In the genomic region with DNA sequence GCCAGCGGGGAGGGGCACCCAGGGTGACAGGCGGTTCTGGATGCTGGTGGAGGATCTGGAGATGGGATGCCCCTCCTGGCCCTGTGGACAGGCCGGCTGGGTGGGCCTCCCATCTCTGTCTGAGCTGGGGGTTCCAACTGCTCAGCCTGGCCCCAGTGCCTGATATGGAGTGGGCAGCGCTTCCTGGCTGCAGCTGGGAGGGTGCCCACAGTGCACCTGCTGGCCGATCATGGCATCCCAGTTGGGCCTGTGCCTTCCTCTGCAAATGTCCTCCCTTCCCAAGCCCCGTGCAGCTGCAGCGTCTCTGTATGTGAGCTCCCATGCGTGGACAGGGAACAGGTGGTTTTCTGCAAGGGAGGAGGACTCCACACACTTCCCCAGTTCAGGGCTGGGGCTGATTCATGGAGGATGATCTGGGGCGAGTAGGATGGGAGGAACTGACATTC, we compare ENCODE assay signal across 11 cellular contexts. TPM values are rescaled to one million over a fixed set of nuclear protein-coding genes. Genes with fewer than 3 reads are reported as not detected.
DNase-seq lines count a peak whose midpoint lies in the region; ATAC-seq and TF ChIP-seq lines count a peak whose summit lies in the region.
"Had no signal": no experiment of that assay in that cellular context is flagged by ENCODE, and none has a peak within 500 bp of the region (broad histone marks: within the 10 kb centered on the region; RNA-seq: fewer than 3 reads in every experiment).

No MANE protein-coding gene starts in this region.

- peaks cover 39% of the 10 kb centered on the region for H3K4me1 Mint-ChIP-seq in activated CD4-positive, alpha-beta T cell treated with anti-CD3 and anti-CD28 coated beads, Interleukin-2, amount 10 ng/mL, durations not matched to agents 24 days and 14 days
- peaks cover 25% of the 10 kb centered on the region for H3K4me1 Mint-ChIP-seq in endodermal cell
- peaks cover 48% of the 10 kb centered on the region for H3K4me1 Mint-ChIP-seq in stimulated activated effector memory CD8-positive, alpha-beta T cell treated with anti-CD3 and anti-CD28 coated beads, Interleukin-12 subunit alpha, Interleukin-12 subunit beta, amount 100 ng/mL, for 72 hours

- H3K79me2 ChIP-seq in OCI-LY1 (ENCODE audit: insufficient read depth, low read length): no peaks in the 10 kb centered on the region

- intact Hi-C loops in activated CD4-positive, alpha-beta T cell treated with anti-CD3 and anti-CD28 coated beads, Interleukin-2, amount 10 ng/mL, durations not matched to agents 24 days and 14 days (cut with micrococcal nuclease): no loop called here

- no peaks in the 10 kb centered on the region for H3K9me3 ChIP-seq in OCI-LY1 (ENCODE audit: low read length)
- H3K9me3 ChIP-seq in endodermal cell (ENCODE audit: control insufficient read depth, low read length): no peaks in the 10 kb centered on the region

- H3F3A ChIP-seq in OCI-LY1 (ENCODE audit: insufficient read depth, low read length): no peaks in the 10 kb centered on the region

- peak overlapping the region; percentile 62 for H3K4me3 Mint-ChIP-seq in activated CD4-positive, alpha-beta T cell treated with anti-CD3 and anti-CD28 coated beads, Interleukin-2, amount 10 ng/mL, durations not matched to agents 24 days and 14 days
- peak overlapping the region; percentile 67 for H3K4me3 Mint-ChIP-seq in endodermal cell
- peak overlapping the region; percentile 76 for H3K4me3 Mint-ChIP-seq in stimulated activated effector memory CD8-positive, alpha-beta T cell treated with anti-CD3 and anti-CD28 coated beads, Interleukin-12 subunit alpha, Interleukin-12 subunit beta, amount 100 ng/mL, for 72 hours

- peak overlapping the region; percentile 64 for H3K27ac ChIP-seq in OCI-LY1 (ENCODE audit: low read depth, low read length, poor library complexity, severe bottlenecking)
- no peak overlapping the region for H3K27ac ChIP-seq in endodermal cell (ENCODE audit: low read depth, low read length)

- no peaks in the 10 kb centered on the region for H3K9me3 Mint-ChIP-seq in activated CD4-positive, alpha-beta T cell treated with anti-CD3 and anti-CD28 coated beads, Interleukin-2, amount 10 ng/mL, durations not matched to agents 24 days and 14 days
- no peaks in the 10 kb centered on the region for H3K9me3 Mint-ChIP-seq in endodermal cell
- no peaks in the 10 kb centered on the region for H3K9me3 Mint-ChIP-seq in stimulated activated effector memory CD8-positive, alpha-beta T cell treated with anti-CD3 and anti-CD28 coated beads, Interleukin-12 subunit alpha, Interleukin-12 subunit beta, amount 100 ng/mL, for 72 hours

- no peaks in the 10 kb centered on the region for H3K27me3 Mint-ChIP-seq in activated CD4-positive, alpha-beta T cell treated with anti-CD3 and anti-CD28 coated beads, Interleukin-2, amount 10 ng/mL, durations not matched to agents 24 days and 14 days
- H3K27me3 Mint-ChIP-seq in endodermal cell (ENCODE audit: insufficient read depth): peaks cover 2% of the 10 kb centered on the region

- DNase-seq in activated CD4-positive, alpha-beta T cell treated with anti-CD3 and anti-CD28 coated beads, Interleukin-2, amount 10 ng/mL, durations not matched to agents 24 days and 14 days: no peak
- no peak for DNase-seq in activated CD4-positive, alpha-beta T cell treated with anti-CD3 and anti-CD28 coated beads for 1 hour
- DNase-seq in endodermal cell (no peak), erythroblast (lab: John Stamatoyannopoulos, UW) (no peak), H7 (no peak)
- DNase-seq in stimulated activated effector memory CD8-positive, alpha-beta T cell treated with anti-CD3 and anti-CD28 coated beads, Interleukin-12 subunit alpha, Interleukin-12 subunit beta, amount 100 ng/mL, for 72 hours (ENCODE audit: low spot score in 2 of 2): no peak
- DNase-seq: NCI-H526 treated with DMSO at 0.1 percent for 48 hours had no signal

- H3K9ac ChIP-seq in OCI-LY1 (ENCODE audit: low read length): peak overlapping the region; percentile 74; the same call in 1 of the 2 replicates
- H3K9ac ChIP-seq in endodermal cell (ENCODE audit: extremely low read depth, low read length, poor library complexity, severe bottlenecking): no peak overlapping the region

- H3K4me1 ChIP-seq in OCI-LY1 (ENCODE audit: insufficient read depth, low read length, severe bottlenecking) (peaks cover 45% of the 10 kb centered on the region), endodermal cell (ENCODE audit: control insufficient read depth, insufficient read depth, low read length) (peaks cover 13% of the 10 kb centered on the region)

- H3K27ac Mint-ChIP-seq in activated CD4-positive, alpha-beta T cell treated with anti-CD3 and anti-CD28 coated beads, Interleukin-2, amount 10 ng/mL, durations not matched to agents 24 days and 14 days: peak overlapping the region; percentile 29
- H3K27ac Mint-ChIP-seq in endodermal cell: no peak overlapping the region
- H3K27ac Mint-ChIP-seq in stimulated activated effector memory CD8-positive, alpha-beta T cell treated with anti-CD3 and anti-CD28 coated beads, Interleukin-12 subunit alpha, Interleukin-12 subunit beta, amount 100 ng/mL, for 72 hours: peak overlapping the region; percentile 29

- ATAC-seq in stimulated activated effector memory CD8-positive, alpha-beta T cell treated with anti-CD3 and anti-CD28 coated beads, Interleukin-12 subunit alpha, Interleukin-12 subunit beta, amount 100 ng/mL, for 72 hours: no peak
- ATAC-seq in HG03342 (IDR thresholded peaks at IDR 0.05; ENCODE audit: unreplicated experiment): no peak

- H3K9me2 ChIP-seq in OCI-LY1 (ENCODE audit: low read depth, low read length): no peaks in the 10 kb centered on the region

- no peak overlapping the region for H2AFZ ChIP-seq in OCI-LY1 (ENCODE audit: low read length)

- TF ChIP-seq POLR2A in erythroblast (IDR thresholded peaks at IDR 0.05; ENCODE audit: low read length): no peak

- H3K36me3 Mint-ChIP-seq in activated CD4-positive, alpha-beta T cell treated with anti-CD3 and anti-CD28 coated beads, Interleukin-2, amount 10 ng/mL, durations not matched to agents 24 days and 14 days (ENCODE audit: low read depth): peaks cover 10% of the 10 kb centered on the region
- H3K36me3 Mint-ChIP-seq in endodermal cell (ENCODE audit: low read depth): peaks cover 4% of the 10 kb centered on the region
- H3K36me3 Mint-ChIP-seq in stimulated activated effector memory CD8-positive, alpha-beta T cell treated with anti-CD3 and anti-CD28 coated beads, Interleukin-12 subunit alpha, Interleukin-12 subunit beta, amount 100 ng/mL, for 72 hours: peaks cover 36% of the 10 kb centered on the region

- TF ChIP-seq CTCF in OCI-LY1 (IDR thresholded peaks at IDR 0.05; ENCODE audit: low read length) (no peak), endodermal cell (conservative IDR thresholded peaks at IDR 0.05) (peak; percentile 34)

- H4K20me1 ChIP-seq in OCI-LY1 (ENCODE audit: insufficient read depth, low read length): no peaks in the 10 kb centered on the region

- H3K4me3 ChIP-seq in OCI-LY1 (ENCODE audit: low read depth, low read length, poor library complexity, severe bottlenecking) (peak overlapping the region; percentile 73), endodermal cell (ENCODE audit: low read length) (peak overlapping the region; percentile 89), H7 (ENCODE audit: insufficient read depth, low read depth, low read length) (no peak overlapping the region)

- H3K27me3 ChIP-seq in OCI-LY1 (ENCODE audit: insufficient read depth, low read length) (no peaks in the 10 kb centered on the region), endodermal cell (ENCODE audit: control insufficient read depth, insufficient read depth, low read length, poor library complexity, severe bottlenecking) (no peaks in the 10 kb centered on the region), H7 (ENCODE audit: control insufficient read depth, insufficient read depth, low read length) (no peaks in the 10 kb centered on the region)

- 92 to 94% methylated on average over 9 of the region's 9 CpGs for WGBS in endodermal cell (ENCODE audit: insufficient coverage in 1 of 2, insufficient read length in 1 of 2), 2 experiments

- peak overlapping the region; percentile 89 for H3K4me2 ChIP-seq in OCI-LY1 (ENCODE audit: low read length)

- H3K36me3 ChIP-seq in OCI-LY1 (ENCODE audit: insufficient read depth, low read length): peaks cover 5% of the 10 kb centered on the region; the same call in 1 of the 2 replicates
- peaks cover 11% of the 10 kb centered on the region for H3K36me3 ChIP-seq in endodermal cell (ENCODE audit: control insufficient read depth, insufficient read depth, low read length)
- H3K36me3 ChIP-seq in H7 (replicated peaks; ENCODE audit: control insufficient read depth, insufficient read depth, low read length): no peaks in the 10 kb centered on the region

RNA-seq across cellular contexts. Expression of gene PFKL, which starts 2.1 kb away (rescaled TPM):
- total RNA-seq in activated CD4-positive, alpha-beta T cell treated with anti-CD3 and anti-CD28 coated beads, Interleukin-2, amount 10 ng/mL, durations not matched to agents 24 days and 14 days: 157 and 162 TPM in 2 replicates
- 100 to 1,000 TPM; 195 to 198 TPM for total RNA-seq in endodermal cell
- 97.2 TPM for polyA plus RNA-seq in endodermal cell (2013, experiment 1 of 2)
- 95.3 TPM for polyA plus RNA-seq in endodermal cell (2013, experiment 2 of 2)
- total RNA-seq in H7 (2014; rRNA removed; shearing (Covaris generic)): 149 and 158 TPM in 2 replicates

RNA-seq across cellular contexts. Expression of gene AIRE, which starts 16.3 kb away (rescaled TPM):
- 0.05 TPM in 1 of 2 replicates, not detected in the other for total RNA-seq in activated CD4-positive, alpha-beta T cell treated with anti-CD3 and anti-CD28 coated beads, Interleukin-2, amount 10 ng/mL, durations not matched to agents 24 days and 14 days
- total RNA-seq in endodermal cell: 1 to 10 TPM; 1.2 to 2.7 TPM
- polyA plus RNA-seq in endodermal cell (2013, experiment 1 of 2): 0.57 TPM
- polyA plus RNA-seq in endodermal cell (2013, experiment 2 of 2): 0.46 TPM
- 0.07 and 0.31 TPM in 2 replicates for total RNA-seq in H7 (2014; rRNA removed; shearing (Covaris generic))
- total RNA-seq: fibroblast of lung had no signal
- polyA plus RNA-seq: fibroblast of lung, neural cell had no signal

RNA-seq across cellular contexts. Expression of gene CFAP410, which starts 37.2 kb away (rescaled TPM):
- total RNA-seq in activated CD4-positive, alpha-beta T cell treated with anti-CD3 and anti-CD28 coated beads, Interleukin-2, amount 10 ng/mL, durations not matched to agents 24 days and 14 days: 15.1 and 18.5 TPM in 2 replicates
- total RNA-seq in endodermal cell: 10 to 100 TPM; 33.1 to 35.7 TPM
- 18.8 TPM for polyA plus RNA-seq in endodermal cell (2013, experiment 1 of 2)
- 17.7 TPM for polyA plus RNA-seq in endodermal cell (2013, experiment 2 of 2)
- total RNA-seq in H7 (2014; rRNA removed; shearing (Covaris generic)): 17.2 and 20.3 TPM in 2 replicates

RNA-seq across cellular contexts. Expression of gene DNMT3L, which starts 40.3 kb away (rescaled TPM):
- not detected in 2 replicates for total RNA-seq in activated CD4-positive, alpha-beta T cell treated with anti-CD3 and anti-CD28 coated beads, Interleukin-2, amount 10 ng/mL, durations not matched to agents 24 days and 14 days
- total RNA-seq in endodermal cell: 1 to 10 TPM in 1 of 2 donors, not detected in 1; 1.3 TPM
- polyA plus RNA-seq in endodermal cell (2013, experiment 1 of 2): 0.53 TPM
- not detected for polyA plus RNA-seq in endodermal cell (2013, experiment 2 of 2)
- total RNA-seq in H7 (2014; rRNA removed; shearing (Covaris generic)): 2.9 and 8.2 TPM in 2 replicates
- total RNA-seq: fibroblast of lung had no signal
- polyA plus RNA-seq: fibroblast of lung, neural cell had no signal

RNA-seq across cellular contexts. Expression of gene TRPM2, which starts 51.4 kb away (rescaled TPM):
- 9.1 and 9.8 TPM in 2 replicates for total RNA-seq in activated CD4-positive, alpha-beta T cell treated with anti-CD3 and anti-CD28 coated beads, Interleukin-2, amount 10 ng/mL, durations not matched to agents 24 days and 14 days
- total RNA-seq in endodermal cell: 10 to 100 TPM in 1 of 2 donors, 1 to 10 TPM in 1; 1.6 to 12.5 TPM
- 0.36 TPM for polyA plus RNA-seq in endodermal cell (2013, experiment 1 of 2)
- 0.33 TPM for polyA plus RNA-seq in endodermal cell (2013, experiment 2 of 2)
- total RNA-seq in H7 (2014; rRNA removed; shearing (Covaris generic)): 0.42 and 0.48 TPM in 2 replicates
- total RNA-seq: fibroblast of lung had no signal
- polyA plus RNA-seq: fibroblast of lung had no signal
